1 cellular context compared by ENCODE assay signal in the genomic region with DNA sequence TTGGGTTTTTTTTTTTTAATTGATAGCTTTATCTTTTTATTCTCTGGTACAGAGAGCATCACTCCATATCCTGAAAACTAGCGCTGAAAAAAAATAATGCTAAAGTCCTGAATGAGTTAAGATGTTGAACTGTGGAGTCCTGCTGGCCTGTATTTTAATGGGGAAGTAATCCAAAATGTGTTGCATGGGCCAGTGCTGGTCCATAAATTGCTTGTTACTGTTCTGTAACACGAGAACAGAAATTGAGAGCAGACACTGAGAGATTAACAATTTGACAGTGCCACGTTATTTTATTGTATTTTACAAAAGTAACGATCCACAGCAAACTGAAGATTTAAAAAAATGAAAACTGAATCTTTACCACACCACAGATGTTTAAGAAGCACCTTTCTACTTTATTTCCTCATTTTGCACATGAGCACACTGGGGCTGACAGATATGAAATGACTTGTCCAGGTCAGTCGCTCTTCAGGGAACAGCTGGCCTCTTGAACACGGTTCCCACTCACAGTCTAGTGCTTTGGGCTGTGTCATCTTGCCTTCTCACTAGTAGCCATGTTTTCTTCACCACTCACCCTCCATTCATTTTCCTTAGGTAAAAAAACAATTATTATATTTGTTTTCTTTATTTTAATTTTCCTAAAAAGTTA.
TF ChIP-seq lines count a peak whose summit lies in the region.

No MANE protein-coding gene starts in this region.

TF ChIP-seq in GM12878, 131 proteins besides CTCF, POLR2A, EP300 and RAD21:
- TF ChIP-seq NR2C2 (IDR thresholded peaks at IDR 0.05; ENCODE audit: borderline replicate concordance, control insufficient read depth, insufficient read length, low read depth) (no peak), YY1 (IDR thresholded peaks at IDR 0.05; ENCODE audit: low read depth, low read length) (0 out of 2 replicates have a peak, but pooled peaks have one; percentile 12)
